ENCODE assay signal across 1 cellular context in the genomic region with DNA sequence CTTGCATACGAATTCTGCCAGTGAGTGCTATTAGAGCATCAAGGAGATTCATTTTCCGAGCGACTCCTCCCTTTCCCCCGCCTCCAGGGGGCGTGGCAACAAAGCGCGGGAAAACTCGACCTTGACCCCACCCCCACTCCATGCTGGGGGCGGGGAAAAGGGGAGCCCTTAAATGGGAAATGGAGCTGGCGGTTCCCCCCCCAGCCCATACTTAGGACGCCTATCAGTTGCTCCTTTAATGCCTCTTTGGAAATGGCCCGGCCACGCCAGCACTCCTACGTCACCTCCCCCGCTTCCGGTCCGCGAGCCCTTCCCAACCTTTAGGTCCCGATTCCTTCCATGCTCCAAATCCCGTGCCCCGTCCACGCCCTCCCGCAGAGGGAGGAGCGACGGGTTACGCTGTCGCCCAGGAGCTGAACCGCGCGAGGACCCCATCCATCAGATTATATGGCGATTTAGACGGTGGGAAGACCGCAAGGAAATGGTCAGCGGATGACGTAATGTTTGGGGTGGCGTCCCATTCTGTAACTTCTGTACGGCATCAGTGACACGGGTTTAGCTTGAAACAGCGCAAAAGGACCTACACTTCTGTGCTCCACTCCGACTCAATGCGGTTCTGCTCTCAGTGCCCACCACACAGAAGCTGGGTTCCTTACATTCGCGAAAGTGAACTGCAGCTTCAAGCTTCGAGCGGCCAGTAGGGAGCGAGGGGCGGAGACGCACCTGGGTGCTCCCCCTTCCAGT.
TF ChIP-seq lines count a peak whose summit lies in the region.

No MANE protein-coding gene starts in this region.

TF ChIP-seq in HepG2, 621 proteins besides CTCF, POLR2A, EP300 and RAD21 (continued from another document and continues in another):
- TF ChIP-seq PCBP1 (IDR thresholded peaks at IDR 0.05; ENCODE audit: borderline replicate concordance, low read depth, low read length): no peak
- TF ChIP-seq ZNF234 (CRISPR knock-in tag; conservative IDR thresholded peaks at IDR 0.05): no peak
- no peak for TF ChIP-seq ZNF646 (CRISPR knock-in tag; IDR thresholded peaks at IDR 0.05)
- no peak for TF ChIP-seq TSC22D2 (CRISPR knock-in tag; IDR thresholded peaks at IDR 0.05; ENCODE audit: borderline replicate concordance)
- TF ChIP-seq ARNT (IDR thresholded peaks at IDR 0.05): no peak
- TF ChIP-seq BORCS8-MEF2B (CRISPR knock-in tag; IDR thresholded peaks at IDR 0.05): peak; percentile 63; the same call in 1 of the 2 replicates
- peak; percentile 60; the same call in 1 of the 2 replicates for TF ChIP-seq ZGPAT (CRISPR knock-in tag; IDR thresholded peaks at IDR 0.05)
- TF ChIP-seq NFRKB (IDR thresholded peaks at IDR 0.05): no peak
- TF ChIP-seq KDM6A (CRISPR knock-in tag; IDR thresholded peaks at IDR 0.05; ENCODE audit: low read depth): peak; percentile 13; the same call in 1 of the 2 replicates
- TF ChIP-seq ZNF263 (CRISPR knock-in tag; IDR thresholded peaks at IDR 0.05): peak; percentile 87
- no peak for TF ChIP-seq ZBTB37 (CRISPR knock-in tag; IDR thresholded peaks at IDR 0.05)
- TF ChIP-seq ZNF225 (CRISPR knock-in tag; IDR thresholded peaks at IDR 0.05): peak; percentile 89
- TF ChIP-seq SMARCC2 (IDR thresholded peaks at IDR 0.05): no peak
- peak; percentile 75; the same call in 1 of the 2 replicates for TF ChIP-seq GATAD1 (CRISPR knock-in tag; IDR thresholded peaks at IDR 0.05)
- TF ChIP-seq SRY (CRISPR knock-in tag; IDR thresholded peaks at IDR 0.05): peak; percentile 87; the same call in 1 of the 2 replicates
- peak; percentile 14; the same call in 1 of the 2 replicates for TF ChIP-seq ZNF614 (CRISPR knock-in tag; IDR thresholded peaks at IDR 0.05; ENCODE audit: borderline replicate concordance)
- no peak for TF ChIP-seq ZNF3 (CRISPR knock-in tag; IDR thresholded peaks at IDR 0.05)
- no peak for TF ChIP-seq BRD4 (CRISPR knock-in tag; IDR thresholded peaks at IDR 0.05)
- TF ChIP-seq ELF1 (CRISPR knock-in tag; IDR thresholded peaks at IDR 0.05): peak; percentile 78
- 0 out of 2 replicates have a peak, but pooled peaks have one; percentile 57 for TF ChIP-seq ZNF570 (CRISPR knock-in tag; IDR thresholded peaks at IDR 0.05; ENCODE audit: borderline replicate concordance)
- peak; percentile 98 for TF ChIP-seq HOXA3 (CRISPR knock-in tag; IDR thresholded peaks at IDR 0.05)
- no peak; the same call in 1 of the 2 replicates for TF ChIP-seq IRF1 (CRISPR knock-in tag; IDR thresholded peaks at IDR 0.05; ENCODE audit: low read depth)
- peak; percentile 32; the same call in 1 of the 2 replicates for TF ChIP-seq POGZ (CRISPR knock-in tag; IDR thresholded peaks at IDR 0.05)
- TF ChIP-seq TBX3 (IDR thresholded peaks at IDR 0.05; ENCODE audit: borderline replicate concordance): no peak; the same call in 1 of the 2 replicates
- TF ChIP-seq, protein P1, sequence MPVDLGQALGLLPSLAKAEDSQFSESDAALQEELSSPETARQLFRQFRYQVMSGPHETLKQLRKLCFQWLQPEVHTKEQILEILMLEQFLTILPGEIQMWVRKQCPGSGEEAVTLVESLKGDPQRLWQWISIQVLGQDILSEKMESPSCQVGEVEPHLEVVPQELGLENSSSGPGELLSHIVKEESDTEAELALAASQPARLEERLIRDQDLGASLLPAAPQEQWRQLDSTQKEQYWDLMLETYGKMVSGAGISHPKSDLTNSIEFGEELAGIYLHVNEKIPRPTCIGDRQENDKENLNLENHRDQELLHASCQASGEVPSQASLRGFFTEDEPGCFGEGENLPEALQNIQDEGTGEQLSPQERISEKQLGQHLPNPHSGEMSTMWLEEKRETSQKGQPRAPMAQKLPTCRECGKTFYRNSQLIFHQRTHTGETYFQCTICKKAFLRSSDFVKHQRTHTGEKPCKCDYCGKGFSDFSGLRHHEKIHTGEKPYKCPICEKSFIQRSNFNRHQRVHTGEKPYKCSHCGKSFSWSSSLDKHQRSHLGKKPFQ (CRISPR knock-in tag; IDR thresholded peaks at IDR 0.05; ENCODE audit: insufficient replicate concordance): no peak
- no peak; the same call in none of the 2 replicates for TF ChIP-seq SPEN (CRISPR knock-in tag; IDR thresholded peaks at IDR 0.05; ENCODE audit: low read depth)
- TF ChIP-seq, protein P2, sequence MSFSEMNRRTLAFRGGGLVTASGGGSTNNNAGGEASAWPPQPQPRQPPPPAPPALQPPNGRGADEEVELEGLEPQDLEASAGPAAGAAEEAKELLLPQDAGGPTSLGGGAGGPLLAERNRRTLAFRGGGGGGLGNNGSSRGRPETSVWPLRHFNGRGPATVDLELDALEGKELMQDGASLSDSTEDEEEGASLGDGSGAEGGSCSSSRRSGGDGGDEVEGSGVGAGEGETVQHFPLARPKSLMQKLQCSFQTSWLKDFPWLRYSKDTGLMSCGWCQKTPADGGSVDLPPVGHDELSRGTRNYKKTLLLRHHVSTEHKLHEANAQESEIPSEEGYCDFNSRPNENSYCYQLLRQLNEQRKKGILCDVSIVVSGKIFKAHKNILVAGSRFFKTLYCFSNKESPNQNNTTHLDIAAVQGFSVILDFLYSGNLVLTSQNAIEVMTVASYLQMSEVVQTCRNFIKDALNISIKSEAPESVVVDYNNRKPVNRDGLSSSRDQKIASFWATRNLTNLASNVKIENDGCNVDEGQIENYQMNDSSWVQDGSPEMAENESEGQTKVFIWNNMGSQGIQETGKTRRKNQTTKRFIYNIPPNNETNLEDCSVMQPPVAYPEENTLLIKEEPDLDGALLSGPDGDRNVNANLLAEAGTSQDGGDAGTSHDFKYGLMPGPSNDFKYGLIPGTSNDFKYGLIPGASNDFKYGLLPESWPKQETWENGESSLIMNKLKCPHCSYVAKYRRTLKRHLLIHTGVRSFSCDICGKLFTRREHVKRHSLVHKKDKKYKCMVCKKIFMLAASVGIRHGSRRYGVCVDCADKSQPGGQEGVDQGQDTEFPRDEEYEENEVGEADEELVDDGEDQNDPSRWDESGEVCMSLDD (CRISPR knock-in tag; IDR thresholded peaks at IDR 0.05; ENCODE audit: borderline replicate concordance): no peak; the same call in 1 of the 2 replicates
- TF ChIP-seq ZNF431 (CRISPR knock-in tag; IDR thresholded peaks at IDR 0.05; ENCODE audit: borderline replicate concordance, low read depth): peak; percentile 75; the same call in 1 of the 2 replicates
- TF ChIP-seq KLF15 (CRISPR knock-in tag; IDR thresholded peaks at IDR 0.05; ENCODE audit: borderline replicate concordance): no peak
- no peak for TF ChIP-seq MIXL1 (CRISPR knock-in tag; IDR thresholded peaks at IDR 0.05)
- no peak for TF ChIP-seq ISL2 (CRISPR knock-in tag; IDR thresholded peaks at IDR 0.05)
- TF ChIP-seq BCL6 (CRISPR knock-in tag; IDR thresholded peaks at IDR 0.05): no peak; the same call in none of the 2 replicates
- TF ChIP-seq, protein P3, sequence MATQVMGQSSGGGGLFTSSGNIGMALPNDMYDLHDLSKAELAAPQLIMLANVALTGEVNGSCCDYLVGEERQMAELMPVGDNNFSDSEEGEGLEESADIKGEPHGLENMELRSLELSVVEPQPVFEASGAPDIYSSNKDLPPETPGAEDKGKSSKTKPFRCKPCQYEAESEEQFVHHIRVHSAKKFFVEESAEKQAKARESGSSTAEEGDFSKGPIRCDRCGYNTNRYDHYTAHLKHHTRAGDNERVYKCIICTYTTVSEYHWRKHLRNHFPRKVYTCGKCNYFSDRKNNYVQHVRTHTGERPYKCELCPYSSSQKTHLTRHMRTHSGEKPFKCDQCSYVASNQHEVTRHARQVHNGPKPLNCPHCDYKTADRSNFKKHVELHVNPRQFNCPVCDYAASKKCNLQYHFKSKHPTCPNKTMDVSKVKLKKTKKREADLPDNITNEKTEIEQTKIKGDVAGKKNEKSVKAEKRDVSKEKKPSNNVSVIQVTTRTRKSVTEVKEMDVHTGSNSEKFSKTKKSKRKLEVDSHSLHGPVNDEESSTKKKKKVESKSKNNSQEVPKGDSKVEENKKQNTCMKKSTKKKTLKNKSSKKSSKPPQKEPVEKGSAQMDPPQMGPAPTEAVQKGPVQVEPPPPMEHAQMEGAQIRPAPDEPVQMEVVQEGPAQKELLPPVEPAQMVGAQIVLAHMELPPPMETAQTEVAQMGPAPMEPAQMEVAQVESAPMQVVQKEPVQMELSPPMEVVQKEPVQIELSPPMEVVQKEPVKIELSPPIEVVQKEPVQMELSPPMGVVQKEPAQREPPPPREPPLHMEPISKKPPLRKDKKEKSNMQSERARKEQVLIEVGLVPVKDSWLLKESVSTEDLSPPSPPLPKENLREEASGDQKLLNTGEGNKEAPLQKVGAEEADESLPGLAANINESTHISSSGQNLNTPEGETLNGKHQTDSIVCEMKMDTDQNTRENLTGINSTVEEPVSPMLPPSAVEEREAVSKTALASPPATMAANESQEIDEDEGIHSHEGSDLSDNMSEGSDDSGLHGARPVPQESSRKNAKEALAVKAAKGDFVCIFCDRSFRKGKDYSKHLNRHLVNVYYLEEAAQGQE (IDR thresholded peaks at IDR 0.05; ENCODE audit: borderline replicate concordance in 1 of 2, low read depth in 1 of 2, low read length in 2 of 2): no peak
- TF ChIP-seq RBFOX2 (IDR thresholded peaks at IDR 0.05; ENCODE audit: low read depth, low read length): peak; percentile 3; the same call in 1 of the 2 replicates
- no peak for TF ChIP-seq ADNP (CRISPR knock-in tag; IDR thresholded peaks at IDR 0.05)
- peak; percentile 76; the same call in 1 of the 2 replicates for TF ChIP-seq ZNF230 (CRISPR knock-in tag; IDR thresholded peaks at IDR 0.05)
- no peak for TF ChIP-seq RBAK (CRISPR knock-in tag; IDR thresholded peaks at IDR 0.05)
- TF ChIP-seq ATF7 (IDR thresholded peaks at IDR 0.05): peak; percentile 99
- peak; percentile 98 for TF ChIP-seq ATF7 (CRISPR knock-in tag; IDR thresholded peaks at IDR 0.05)
- no peak for TF ChIP-seq ZSCAN29 (CRISPR knock-in tag; conservative IDR thresholded peaks at IDR 0.05)
- TF ChIP-seq MXD4 (CRISPR knock-in tag; IDR thresholded peaks at IDR 0.05): no peak; the same call in 1 of the 2 replicates
- no peak; the same call in 1 of the 2 replicates for TF ChIP-seq HES4 (CRISPR knock-in tag; IDR thresholded peaks at IDR 0.05; ENCODE audit: borderline replicate concordance)
- no peak for TF ChIP-seq NR3C1 (CRISPR knock-in tag; IDR thresholded peaks at IDR 0.05)
- TF ChIP-seq ZNF598 (CRISPR knock-in tag; IDR thresholded peaks at IDR 0.05; ENCODE audit: borderline replicate concordance): peak; percentile 48; the same call in 1 of the 2 replicates
